ENCODE assay signal across 1 cellular context in genomic region chr20:1804129-1804503, GRCh38.
TF ChIP-seq lines count a peak whose summit lies in the region.

No MANE protein-coding gene starts in this region.

TF ChIP-seq in GM23338, 12 proteins besides CTCF, POLR2A, EP300 and RAD21 (continued from another document):
- TF ChIP-seq, protein P1, sequence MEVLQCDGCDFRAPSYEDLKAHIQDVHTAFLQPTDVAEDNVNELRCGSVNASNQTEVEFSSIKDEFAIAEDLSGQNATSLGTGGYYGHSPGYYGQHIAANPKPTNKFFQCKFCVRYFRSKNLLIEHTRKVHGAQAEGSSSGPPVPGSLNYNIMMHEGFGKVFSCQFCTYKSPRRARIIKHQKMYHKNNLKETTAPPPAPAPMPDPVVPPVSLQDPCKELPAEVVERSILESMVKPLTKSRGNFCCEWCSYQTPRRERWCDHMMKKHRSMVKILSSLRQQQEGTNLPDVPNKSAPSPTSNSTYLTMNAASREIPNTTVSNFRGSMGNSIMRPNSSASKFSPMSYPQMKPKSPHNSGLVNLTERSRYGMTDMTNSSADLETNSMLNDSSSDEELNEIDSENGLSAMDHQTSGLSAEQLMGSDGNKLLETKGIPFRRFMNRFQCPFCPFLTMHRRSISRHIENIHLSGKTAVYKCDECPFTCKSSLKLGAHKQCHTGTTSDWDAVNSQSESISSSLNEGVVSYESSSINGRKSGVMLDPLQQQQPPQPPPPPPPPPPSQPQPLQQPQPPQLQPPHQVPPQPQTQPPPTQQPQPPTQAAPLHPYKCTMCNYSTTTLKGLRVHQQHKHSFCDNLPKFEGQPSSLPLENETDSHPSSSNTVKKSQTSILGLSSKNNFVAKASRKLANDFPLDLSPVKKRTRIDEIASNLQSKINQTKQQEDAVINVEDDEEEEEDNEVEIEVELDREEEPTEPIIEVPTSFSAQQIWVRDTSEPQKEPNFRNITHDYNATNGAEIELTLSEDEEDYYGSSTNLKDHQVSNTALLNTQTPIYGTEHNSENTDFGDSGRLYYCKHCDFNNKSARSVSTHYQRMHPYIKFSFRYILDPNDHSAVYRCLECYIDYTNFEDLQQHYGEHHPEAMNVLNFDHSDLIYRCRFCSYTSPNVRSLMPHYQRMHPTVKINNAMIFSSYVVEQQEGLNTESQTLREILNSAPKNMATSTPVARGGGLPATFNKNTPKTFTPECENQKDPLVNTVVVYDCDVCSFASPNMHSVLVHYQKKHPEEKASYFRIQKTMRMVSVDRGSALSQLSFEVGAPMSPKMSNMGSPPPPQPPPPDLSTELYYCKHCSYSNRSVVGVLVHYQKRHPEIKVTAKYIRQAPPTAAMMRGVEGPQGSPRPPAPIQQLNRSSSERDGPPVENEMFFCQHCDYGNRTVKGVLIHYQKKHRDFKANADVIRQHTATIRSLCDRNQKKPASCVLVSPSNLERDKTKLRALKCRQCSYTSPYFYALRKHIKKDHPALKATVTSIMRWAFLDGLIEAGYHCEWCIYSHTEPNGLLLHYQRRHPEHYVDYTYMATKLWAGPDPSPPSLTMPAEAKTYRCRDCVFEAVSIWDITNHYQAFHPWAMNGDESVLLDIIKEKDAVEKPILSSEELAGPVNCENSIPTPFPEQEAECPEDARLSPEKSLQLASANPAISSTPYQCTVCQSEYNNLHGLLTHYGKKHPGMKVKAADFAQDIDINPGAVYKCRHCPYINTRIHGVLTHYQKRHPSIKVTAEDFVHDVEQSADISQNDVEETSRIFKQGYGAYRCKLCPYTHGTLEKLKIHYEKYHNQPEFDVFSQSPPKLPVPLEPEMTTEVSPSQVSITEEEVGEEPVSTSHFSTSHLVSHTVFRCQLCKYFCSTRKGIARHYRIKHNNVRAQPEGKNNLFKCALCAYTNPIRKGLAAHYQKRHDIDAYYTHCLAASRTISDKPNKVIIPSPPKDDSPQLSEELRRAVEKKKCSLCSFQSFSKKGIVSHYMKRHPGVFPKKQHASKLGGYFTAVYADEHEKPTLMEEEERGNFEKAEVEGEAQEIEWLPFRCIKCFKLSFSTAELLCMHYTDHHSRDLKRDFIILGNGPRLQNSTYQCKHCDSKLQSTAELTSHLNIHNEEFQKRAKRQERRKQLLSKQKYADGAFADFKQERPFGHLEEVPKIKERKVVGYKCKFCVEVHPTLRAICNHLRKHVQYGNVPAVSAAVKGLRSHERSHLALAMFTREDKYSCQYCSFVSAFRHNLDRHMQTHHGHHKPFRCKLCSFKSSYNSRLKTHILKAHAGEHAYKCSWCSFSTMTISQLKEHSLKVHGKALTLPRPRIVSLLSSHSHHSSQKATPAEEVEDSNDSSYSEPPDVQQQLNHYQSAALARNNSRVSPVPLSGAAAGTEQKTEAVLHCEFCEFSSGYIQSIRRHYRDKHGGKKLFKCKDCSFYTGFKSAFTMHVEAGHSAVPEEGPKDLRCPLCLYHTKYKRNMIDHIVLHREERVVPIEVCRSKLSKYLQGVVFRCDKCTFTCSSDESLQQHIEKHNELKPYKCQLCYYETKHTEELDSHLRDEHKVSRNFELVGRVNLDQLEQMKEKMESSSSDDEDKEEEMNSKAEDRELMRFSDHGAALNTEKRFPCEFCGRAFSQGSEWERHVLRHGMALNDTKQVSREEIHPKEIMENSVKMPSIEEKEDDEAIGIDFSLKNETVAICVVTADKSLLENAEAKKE (CRISPR knock-in tag; IDR thresholded peaks at IDR 0.05) = no peak
- TF ChIP-seq POLR2AphosphoS5 (IDR thresholded peaks at IDR 0.05; ENCODE audit: low read depth) = no peak
